Comparison of ENCODE assay signal across 1 cellular context in the genomic region with DNA sequence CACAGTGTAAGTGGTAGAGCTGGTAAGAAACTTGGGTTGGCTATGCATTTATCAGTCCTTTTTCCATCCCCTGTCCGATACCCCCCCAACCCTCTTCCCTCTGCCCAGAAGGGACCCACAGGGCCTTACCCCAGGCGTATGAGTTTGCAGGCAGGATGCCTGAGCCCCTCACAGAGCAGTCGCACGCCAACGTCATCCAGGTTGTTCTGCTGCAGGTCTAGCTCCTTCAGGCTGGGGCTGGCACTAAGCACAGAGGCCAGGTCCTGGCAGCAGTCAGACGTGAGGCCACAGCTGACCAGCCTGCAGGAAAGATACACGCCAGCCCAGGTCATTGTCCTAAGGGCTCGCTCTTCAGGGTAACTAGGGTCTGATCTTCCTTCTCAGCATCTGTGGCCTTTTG.
TF ChIP-seq lines count a peak whose summit lies in the region.

No MANE protein-coding gene starts in this region.

TF ChIP-seq in H1, 55 proteins besides CTCF, POLR2A, EP300 and RAD21:
- no peak for TF ChIP-seq SP4 (IDR thresholded peaks at IDR 0.05; ENCODE audit: low read length)
- TF ChIP-seq POU5F1 (IDR thresholded peaks at IDR 0.05; ENCODE audit: low read depth, low read length) = no peak
- TF ChIP-seq KDM4A (IDR thresholded peaks at IDR 0.05; ENCODE audit: low read depth, low read length, severe bottlenecking) = no peak
- TF ChIP-seq NANOG (IDR thresholded peaks at IDR 0.05; ENCODE audit: insufficient read depth, low read depth, low read length, poor library complexity, severe bottlenecking) = no peak
- TF ChIP-seq BCL11A (IDR thresholded peaks at IDR 0.05; ENCODE audit: low read depth in 2 of 2, low read length in 2 of 2) = no peak
- TF ChIP-seq MAFK (IDR thresholded peaks at IDR 0.05; ENCODE audit: low read depth, low read length) = no peak
- TF ChIP-seq BACH1 (IDR thresholded peaks at IDR 0.05; ENCODE audit: low read length) = no peak
- no peak for TF ChIP-seq SIN3A (conservative IDR thresholded peaks at IDR 0.05 in 1 of 2, IDR thresholded peaks at IDR 0.05 in 1 of 2; ENCODE audit: low read depth in 1 of 2, low read length in 2 of 2)
